ENCODE assay signal across 10 cellular contexts in the genomic region with DNA sequence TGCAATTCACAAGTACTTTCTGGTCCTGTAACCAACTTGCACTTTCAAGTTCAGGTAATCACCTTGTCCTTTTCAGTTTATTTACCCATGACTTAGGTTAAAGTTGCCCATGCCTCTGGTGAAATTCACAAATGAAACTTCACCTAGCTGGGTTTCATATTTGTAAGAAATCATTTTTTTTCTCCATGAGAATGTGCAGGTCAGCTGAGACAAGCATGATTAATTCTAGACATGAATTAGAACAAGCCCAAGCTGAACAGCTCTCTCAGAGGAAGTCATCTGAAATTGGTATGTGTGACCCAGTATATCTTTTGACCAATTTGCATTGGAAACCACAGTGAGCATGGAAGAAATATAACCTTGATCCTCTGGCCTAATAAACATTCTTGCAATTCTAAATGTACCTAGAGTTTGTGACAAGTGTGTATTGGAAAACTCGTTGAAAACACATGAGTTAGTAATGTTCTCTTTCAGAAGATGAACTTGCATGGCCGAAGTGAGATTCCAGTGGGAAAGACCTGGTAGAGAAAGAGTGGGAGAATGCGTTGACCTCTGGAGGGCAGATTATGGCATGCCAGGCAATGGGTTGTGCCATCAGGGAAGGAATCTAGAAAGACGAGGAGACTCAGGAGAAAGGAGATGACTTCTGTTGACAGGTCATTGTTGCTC.
DNase-seq lines count a peak whose midpoint lies in the region; ATAC-seq and TF ChIP-seq lines count a peak whose summit lies in the region.
"Had no signal": no experiment of that assay in that cellular context is flagged by ENCODE, and none has a peak within 500 bp of the region (broad histone marks: within the 10 kb centered on the region; RNA-seq: fewer than 3 reads in every experiment).

No MANE protein-coding gene starts in this region.

- peak overlapping the region; percentile 2 to 53 for H3K27ac ChIP-seq in left lung

- intact Hi-C loops in Calu3 (cut with micrococcal nuclease; ENCODE audit: unreplicated experiment), result loop anchor here (2.0 to 10.0 kb wide), 12 partner anchors 28 to 482 kb away; no protein-coding TSS in a partner anchor
- intact Hi-C loops in left lung (cut with DNase I), result no loop called here
- intact Hi-C loops in CD14-positive monocyte (cut with micrococcal nuclease), result no loop called here

- H3K36me3 ChIP-seq in left lung, result no peaks in the 10 kb centered on the region
- H3K36me3 ChIP-seq: right atrium auricular region had no signal

- H3K27me3 Mint-ChIP-seq in Calu3 (ENCODE audit: unreplicated experiment) (no peaks in the 10 kb centered on the region), CD14-positive monocyte (ENCODE audit: low read depth in 3 of 3) (peaks cover 0 to 3% (median 0%) of the 10 kb centered on the region in 3 donors)

- no peak for DNase-seq in Calu3
- no peak for DNase-seq in left lung
- DNase-seq in DMS79 treated with DMSO at 0.1 percent for 48 hours (lab: John Stamatoyannopoulos, UW), result no peak
- DNase-seq in CD14-positive monocyte (ENCODE audit: low spot score), result no peak
- DNase-seq in SHP77 (lab: John Stamatoyannopoulos, UW), result no peak
- no peak for DNase-seq in islet precursor cell
- DNase-seq: RPMI8226 had no signal

- peaks cover 0 to 8% of the 10 kb centered on the region in 2 donors for H3K9me3 ChIP-seq in left lung
- H3K9me3 ChIP-seq: right atrium auricular region had no signal

- no TSS peak for BruUV-seq in Calu3 (replicated peaks; lab: Mats Ljungman, UMichigan)

- H3K4me3 Mint-ChIP-seq in Calu3 (ENCODE audit: low read depth, unreplicated experiment) (peak overlapping the region; percentile 43), CD14-positive monocyte (no peak overlapping the region)

- H3K27me3 ChIP-seq in left lung, result no peaks in the 10 kb centered on the region
- H3K27me3 ChIP-seq: right atrium auricular region had no signal

- peaks cover 10% of the 10 kb centered on the region in 2 donors for H3K4me1 ChIP-seq in left lung

- H3K9me3 Mint-ChIP-seq in Calu3 (ENCODE audit: low read depth, unreplicated experiment) (peaks cover 8% of the 10 kb centered on the region), CD14-positive monocyte (peaks cover 9 to 14% (median 12%) of the 10 kb centered on the region in 7 donors)

- H3K36me3 Mint-ChIP-seq in Calu3 (ENCODE audit: insufficient read depth, unreplicated experiment), result peaks cover 13% of the 10 kb centered on the region
- peaks cover 12 to 13% of the 10 kb centered on the region in 2 donors for H3K36me3 Mint-ChIP-seq in CD14-positive monocyte

- H3K4me1 Mint-ChIP-seq in Calu3 (ENCODE audit: low read depth, unreplicated experiment) (peaks cover 40% of the 10 kb centered on the region), CD14-positive monocyte (peaks cover 17% of the 10 kb centered on the region)

- H3K27ac Mint-ChIP-seq in Calu3 (ENCODE audit: unreplicated experiment) (peak overlapping the region; percentile 98), CD14-positive monocyte (no peak overlapping the region)

- CTCF ChIA-PET in Calu3 (lab: Charles Lee), result interaction anchor here (0.6 to 1.7 kb wide), 14 partner anchors 9 to 527 kb away, joined by 3 to 11 read pairs (median 4); partner anchors contain the start of gene ZFP36L1

- no peak for TF ChIP-seq CTCF in Calu3 (IDR thresholded peaks at IDR 0.05; ENCODE audit: unreplicated experiment)
- no peak for TF ChIP-seq CTCF in left lung (IDR thresholded peaks at IDR 0.05)
- TF ChIP-seq CTCF in CD14-positive monocyte (IDR thresholded peaks at IDR 0.05), result no peak

- H3K4me3 ChIP-seq in left lung, result no peak overlapping the region
- H3K4me3 ChIP-seq: right atrium auricular region had no signal

- ATAC-seq in GM19455 (IDR thresholded peaks at IDR 0.05; ENCODE audit: unreplicated experiment) (peak; percentile 47), HG03280 (IDR thresholded peaks at IDR 0.05; ENCODE audit: unreplicated experiment) (peak; percentile 58), left lung (no peak)
